8 cellular contexts compared by ENCODE assay signal in genomic region chr12:92930421-92930820, GRCh38. TPM values are rescaled to one million over a fixed set of nuclear protein-coding genes. Genes with fewer than 3 reads are reported as not detected.
DNase-seq lines count a peak whose midpoint lies in the region; ATAC-seq and TF ChIP-seq lines count a peak whose summit lies in the region.

No MANE protein-coding gene starts in this region.

- intact Hi-C loops in dorsolateral prefrontal cortex (cut with DNase I) (loop anchor here in 1 of 2 donors (5.0 kb wide), 1 partner anchor 447 kb away; the partner anchor contains the start of gene NUDT4), mucosa of descending colon (cut with DNase I, micrococcal nuclease) (no loop called here)

- no peaks in the 10 kb centered on the region for H3K9me3 Mint-ChIP-seq in nephron progenitor cell

- H3K9me3 ChIP-seq in MG63 (no peaks in the 10 kb centered on the region), mucosa of descending colon (no peaks in the 10 kb centered on the region)

- H3K4me1 ChIP-seq in mucosa of descending colon (ENCODE audit: low read depth) = peaks cover 17% of the 10 kb centered on the region

- no peak for ATAC-seq in mucosa of descending colon

- H3K27ac ChIP-seq in C4-2B (peak overlapping the region; percentile 35; the same call in 1 of the 2 replicates), dorsolateral prefrontal cortex (peak overlapping the region in 17 of 59 donors; percentile 89 to 99 (median 96))

- H3K4me3 Mint-ChIP-seq in nephron progenitor cell = peak overlapping the region; percentile 85

- no peak overlapping the region for H3K27ac Mint-ChIP-seq in nephron progenitor cell

- H3K27me3 Mint-ChIP-seq in nephron progenitor cell (ENCODE audit: low read depth, poor library complexity) = no peaks in the 10 kb centered on the region

- TF ChIP-seq CTCF in C4-2B (conservative IDR thresholded peaks at IDR 0.05) = no peak
- TF ChIP-seq CTCF in dorsolateral prefrontal cortex (IDR thresholded peaks at IDR 0.05 in 54 of 56, conservative IDR thresholded peaks at IDR 0.05 in 2 of 56; ENCODE audit: low read depth in 1 of 56, partially characterized antibody in 56 of 56) = no peak
- TF ChIP-seq CTCF in nephron progenitor cell (IDR thresholded peaks at IDR 0.05) = no peak
- no peak for TF ChIP-seq CTCF in mucosa of descending colon (IDR thresholded peaks at IDR 0.05)

- DNase-seq in MG63 (no peak), dorsolateral prefrontal cortex (no peak), nephron progenitor cell (no peak), mucosa of descending colon (no peak), OCI-M1 (lab: John Stamatoyannopoulos, UW) (no peak), NCI-H1930 (lab: John Stamatoyannopoulos, UW) (no peak), NCI-H146 (lab: John Stamatoyannopoulos, UW) (no peak)

- H3K36me3 ChIP-seq in MG63 = peaks cover 3% of the 10 kb centered on the region
- H3K36me3 ChIP-seq in mucosa of descending colon (ENCODE audit: low read depth) = no peaks in the 10 kb centered on the region

- peak overlapping the region; percentile 86 for H3K4me3 ChIP-seq in MG63
- H3K4me3 ChIP-seq in dorsolateral prefrontal cortex = peak overlapping the region in 50 of 59 donors; percentile 50 to 98 (median 83)
- H3K4me3 ChIP-seq in mucosa of descending colon = no peak overlapping the region

- H3K27me3 ChIP-seq in MG63 (no peaks in the 10 kb centered on the region), dorsolateral prefrontal cortex (no peaks in the 10 kb centered on the region)

- H3K36me3 Mint-ChIP-seq in nephron progenitor cell (ENCODE audit: low read depth) = no peaks in the 10 kb centered on the region

- peaks cover 34% of the 10 kb centered on the region for H3K4me1 Mint-ChIP-seq in nephron progenitor cell

RNA-seq across cellular contexts. Expression of gene EEA1, which starts 1.3 kb away (rescaled TPM):
- 8.5 and 15.6 TPM in 2 replicates for total RNA-seq in MG63 (2014; rRNA removed; shearing (Covaris generic); ENCODE audit: low replicate concordance)
- total RNA-seq in dorsolateral prefrontal cortex = 10 to 100 TPM; 21.0 to 52.8 (median 39.1) TPM
- total RNA-seq in mucosa of descending colon = 10 to 100 TPM; 34.2 to 35.8 (median 34.6) TPM
